ENCODE assay signal across 27 cellular contexts in genomic region chr13:28229522-28229921, GRCh38.
DNase-seq lines count a peak whose midpoint lies in the region; ATAC-seq, FAIRE-seq and TF ChIP-seq lines count a peak whose summit lies in the region.
"Had no signal": no experiment of that assay in that cellular context is flagged by ENCODE, and none has a peak within 500 bp of the region (broad histone marks: within the 10 kb centered on the region; RNA-seq: fewer than 3 reads in every experiment).

No MANE protein-coding gene starts in this region.

- no peak overlapping the region for H3T11ph ChIP-seq in H9 (ENCODE audit: low read length)

- H2BK5ac ChIP-seq in H9 (ENCODE audit: insufficient read length, low read length): no peak overlapping the region
- no peak overlapping the region for H2BK5ac ChIP-seq in neuronal stem cell (ENCODE audit: low read length)

- no peak overlapping the region for H3K56ac ChIP-seq in H9 (ENCODE audit: insufficient read length, low read depth, low read length)

- no peak overlapping the region for H3K18ac ChIP-seq in H9 (ENCODE audit: insufficient read length, low read depth, low read length)
- no peak overlapping the region for H3K18ac ChIP-seq in neuronal stem cell (ENCODE audit: low read length)

- H2BK12ac ChIP-seq in H9 (ENCODE audit: insufficient read length, low read depth, low read length) (no peak overlapping the region), neuronal stem cell (ENCODE audit: low read length) (no peak overlapping the region)

- H2BK15ac ChIP-seq in H9 (ENCODE audit: low read depth, low read length) (no peak overlapping the region), neuronal stem cell (ENCODE audit: low read length) (no peak overlapping the region)

- H3K27me3 ChIP-seq in H9 (ENCODE audit: insufficient read depth, low read length): no peaks in the 10 kb centered on the region
- no peaks in the 10 kb centered on the region for H3K27me3 ChIP-seq in astrocyte (ENCODE audit: insufficient read depth, low read length)
- no peaks in the 10 kb centered on the region for H3K27me3 ChIP-seq in neuronal stem cell (ENCODE audit: control insufficient read depth in 3 of 3, insufficient read depth in 3 of 3, low read depth in 1 of 3, low read length in 3 of 3)
- H3K27me3 ChIP-seq: BLaER1 treated with 17β-estradiol and CSF1 and Interleukin-3, amounts not matched to agents 10 nM and 100 nM had no signal

- H3K4me3 ChIP-seq in astrocyte (ENCODE audit: insufficient read depth, low read depth, low read length) (no peak overlapping the region), neuronal stem cell (ENCODE audit: low read length in 2 of 2) (no peak overlapping the region)
- H3K4me3 ChIP-seq: BLaER1 treated with 17β-estradiol and CSF1 and Interleukin-3, amounts not matched to agents 10 nM and 100 nM had no signal

- H4K91ac ChIP-seq in H9 (ENCODE audit: insufficient read length, low read depth, low read length): no peak overlapping the region
- no peak overlapping the region for H4K91ac ChIP-seq in neuronal stem cell (ENCODE audit: low read depth, low read length, poor library complexity)

- H3K4me1 Mint-ChIP-seq in activated T-cell treated with anti-CD3 and anti-CD28 coated beads, Interleukin-2, amount 50 U/mL, for 24 hours (ENCODE audit: low read depth): peaks cover 8% of the 10 kb centered on the region
- H3K4me1 Mint-ChIP-seq in activated T-cell treated with anti-CD3 and anti-CD28 coated beads, Interleukin-2, amount 50 U/mL, for 4 hours (ENCODE audit: low read depth): peaks cover 4% of the 10 kb centered on the region
- peaks cover 31 to 53% of the 10 kb centered on the region in 2 experiments for H3K4me1 Mint-ChIP-seq in H9
- no peaks in the 10 kb centered on the region for H3K4me1 Mint-ChIP-seq in astrocyte (ENCODE audit: low read depth, unreplicated experiment)
- H3K4me1 Mint-ChIP-seq in mesothelial cell of epicardium: peaks cover 7% of the 10 kb centered on the region

- WGBS in H9 (ENCODE audit: extremely low coverage, insufficient read length, low lambda C conversion rate): no CpG with 5 or more reads among the region's 1 CpG
- no CpG with 5 or more reads among the region's 1 CpG for WGBS in neuronal stem cell (ENCODE audit: extremely low coverage in 2 of 2, insufficient read length in 2 of 2, insufficient replicate concordance in 1 of 2), 2 donors

- H3K27ac ChIP-seq in H9 (ENCODE audit: insufficient read length, low read depth, low read length) (no peak overlapping the region), astrocyte (ENCODE audit: low read depth, low read length) (no peak overlapping the region), neuronal stem cell (replicated peaks; ENCODE audit: low read length) (no peak overlapping the region)
- H3K27ac ChIP-seq: 22Rv1; BLaER1 treated with 17β-estradiol and CSF1 and Interleukin-3, amounts not matched to agents 10 nM and 100 nM; KMS-11 had no signal

- no peak overlapping the region for H3K23ac ChIP-seq in H9 (ENCODE audit: insufficient read length, low read depth, low read length)
- no peak overlapping the region for H3K23ac ChIP-seq in neuronal stem cell (ENCODE audit: low read depth, low read length, poor library complexity)

- H3K4me1 ChIP-seq in H9 (ENCODE audit: insufficient read depth, low read length) (0 out of 2 replicates have a peak, but pooled peaks cover 2% of the 10 kb centered on the region), astrocyte (ENCODE audit: insufficient read depth, low read length) (no peaks in the 10 kb centered on the region), neuronal stem cell (ENCODE audit: control insufficient read depth in 2 of 2, insufficient read depth in 1 of 2, low read depth in 1 of 2, low read length in 2 of 2) (peaks cover 0 to 1% of the 10 kb centered on the region in 2 donors)

- H3K27me3 Mint-ChIP-seq in activated T-cell treated with anti-CD3 and anti-CD28 coated beads, Interleukin-2, amount 50 U/mL, for 24 hours: no peaks in the 10 kb centered on the region
- H3K27me3 Mint-ChIP-seq in activated T-cell treated with anti-CD3 and anti-CD28 coated beads, Interleukin-2, amount 50 U/mL, for 4 hours (ENCODE audit: low read depth): no peaks in the 10 kb centered on the region
- H3K27me3 Mint-ChIP-seq in H9 (ENCODE audit: low read depth) (no peaks in the 10 kb centered on the region), astrocyte (ENCODE audit: low read depth, unreplicated experiment) (no peaks in the 10 kb centered on the region), mesothelial cell of epicardium (ENCODE audit: low read depth) (no peaks in the 10 kb centered on the region)
- H3K27me3 Mint-ChIP-seq: CD8-positive, alpha-beta memory T cell had no signal

- H3K14ac ChIP-seq in H9 (ENCODE audit: insufficient read depth, low read length) (no peak overlapping the region), neuronal stem cell (ENCODE audit: low read length) (no peak overlapping the region)

- H3K36me3 ChIP-seq in astrocyte (ENCODE audit: insufficient read depth, low read length): no peaks in the 10 kb centered on the region
- peaks cover 0 to 30% of the 10 kb centered on the region in 2 donors for H3K36me3 ChIP-seq in neuronal stem cell (replicated peaks in 1 of 2; ENCODE audit: control insufficient read depth in 2 of 2, insufficient read depth in 2 of 2, low read length in 2 of 2)

- no peak overlapping the region for H2BK20ac ChIP-seq in H9 (ENCODE audit: low read depth, low read length, poor library complexity, severe bottlenecking)

- TF ChIP-seq CTCF in H9 (conservative IDR thresholded peaks at IDR 0.05) (no peak), astrocyte (IDR thresholded peaks at IDR 0.05; ENCODE audit: insufficient read depth, low read depth, low read length) (no peak), mesothelial cell of epicardium (IDR thresholded peaks at IDR 0.05; ENCODE audit: unreplicated experiment) (no peak)

- H3K23me2 ChIP-seq in H9 (ENCODE audit: insufficient read length, low read depth, low read length, poor library complexity, severe bottlenecking): no peaks in the 10 kb centered on the region

- peak; percentile 17 for FAIRE-seq in astrocyte (lab: Jason Lieb, UNC)
- FAIRE-seq: GM12892, HTR-8/SVneo had no signal

- no peak overlapping the region for H4K8ac ChIP-seq in H9 (replicated peaks; ENCODE audit: insufficient read length, low read depth, low read length)
- no peak overlapping the region for H4K8ac ChIP-seq in neuronal stem cell (ENCODE audit: low read depth, low read length)

- no peaks in the 10 kb centered on the region for H3K9me3 Mint-ChIP-seq in activated T-cell treated with anti-CD3 and anti-CD28 coated beads, Interleukin-2, amount 50 U/mL, for 24 hours
- H3K9me3 Mint-ChIP-seq in activated T-cell treated with anti-CD3 and anti-CD28 coated beads, Interleukin-2, amount 50 U/mL, for 4 hours: no peaks in the 10 kb centered on the region
- H3K9me3 Mint-ChIP-seq in H9 (no peaks in the 10 kb centered on the region), astrocyte (ENCODE audit: unreplicated experiment) (peaks cover 2% of the 10 kb centered on the region), mesothelial cell of epicardium (no peaks in the 10 kb centered on the region)
- H3K9me3 Mint-ChIP-seq: CD8-positive, alpha-beta memory T cell had no signal

- H2AFZ ChIP-seq in H9 (ENCODE audit: low read length): no peak overlapping the region
- no peak overlapping the region for H2AFZ ChIP-seq in astrocyte (ENCODE audit: low read depth, low read length)
- no peak overlapping the region for H2AFZ ChIP-seq in neuronal stem cell (ENCODE audit: low read length)

- H3K9me3 ChIP-seq in H9 (ENCODE audit: control insufficient read depth, low read depth, low read length): no peaks in the 10 kb centered on the region
- H3K9me3 ChIP-seq in astrocyte (ENCODE audit: insufficient read depth, low read depth, low read length): no peaks in the 10 kb centered on the region
- no peaks in the 10 kb centered on the region for H3K9me3 ChIP-seq in neuronal stem cell (replicated peaks in 1 of 2; ENCODE audit: control insufficient read depth in 2 of 2, insufficient read depth in 1 of 2, low read depth in 1 of 2, low read length in 2 of 2)

- H3K4me3 Mint-ChIP-seq in activated T-cell treated with anti-CD3 and anti-CD28 coated beads, Interleukin-2, amount 50 U/mL, for 24 hours: no peak overlapping the region
- H3K4me3 Mint-ChIP-seq in activated T-cell treated with anti-CD3 and anti-CD28 coated beads, Interleukin-2, amount 50 U/mL, for 4 hours: no peak overlapping the region
- H3K4me3 Mint-ChIP-seq in H9 (no peak overlapping the region), astrocyte (ENCODE audit: unreplicated experiment) (no peak overlapping the region), mesothelial cell of epicardium (no peak overlapping the region)
- H3K4me3 Mint-ChIP-seq: CD8-positive, alpha-beta memory T cell had no signal

- H4K5ac ChIP-seq in H9 (ENCODE audit: insufficient read length, low read depth, low read length): no peak overlapping the region

- H3K4ac ChIP-seq in H9 (ENCODE audit: low read depth, low read length) (no peak overlapping the region), neuronal stem cell (ENCODE audit: low read length) (no peak overlapping the region)

- H3K9ac ChIP-seq in H9 (ENCODE audit: extremely low read depth, insufficient read length, low read length) (no peak overlapping the region), astrocyte (ENCODE audit: low read length) (no peak overlapping the region), neuronal stem cell (ENCODE audit: low read depth, low read length, poor library complexity) (no peak overlapping the region)
- H3K9ac ChIP-seq: BLaER1 treated with 17β-estradiol and CSF1 and Interleukin-3, amounts not matched to agents 10 nM and 100 nM; KMS-11 had no signal

- H3K79me1 ChIP-seq in H9 (ENCODE audit: insufficient read depth, low read depth, low read length, poor library complexity, severe bottlenecking): no peaks in the 10 kb centered on the region
- no peaks in the 10 kb centered on the region for H3K79me1 ChIP-seq in neuronal stem cell (ENCODE audit: low read depth, low read length)

- no peaks in the 10 kb centered on the region for H4K20me1 ChIP-seq in H9 (ENCODE audit: control insufficient read depth, insufficient read depth, insufficient read length)
- H4K20me1 ChIP-seq in astrocyte (ENCODE audit: insufficient read depth, low read length): no peaks in the 10 kb centered on the region

- H2BK120ac ChIP-seq in H9 (ENCODE audit: low read depth, low read length, poor library complexity, severe bottlenecking) (no peak overlapping the region), neuronal stem cell (ENCODE audit: low read depth, low read length) (no peak overlapping the region)

- peak overlapping the region; percentile 32 for H3K27ac Mint-ChIP-seq in activated T-cell treated with anti-CD3 and anti-CD28 coated beads, Interleukin-2, amount 50 U/mL, for 24 hours
- H3K27ac Mint-ChIP-seq in H9: peak overlapping the region; percentile 66 to 99 (median 90); a peak in 6 of 7 replicates
- no peak overlapping the region for H3K27ac Mint-ChIP-seq in astrocyte (ENCODE audit: unreplicated experiment)
- peak overlapping the region; percentile 70 for H3K27ac Mint-ChIP-seq in mesothelial cell of epicardium

- H3K36me3 Mint-ChIP-seq in activated T-cell treated with anti-CD3 and anti-CD28 coated beads, Interleukin-2, amount 50 U/mL, for 24 hours (ENCODE audit: low read depth): peaks cover 69% of the 10 kb centered on the region
- peaks cover 18% of the 10 kb centered on the region for H3K36me3 Mint-ChIP-seq in activated T-cell treated with anti-CD3 and anti-CD28 coated beads, Interleukin-2, amount 50 U/mL, for 4 hours (ENCODE audit: insufficient read depth)
- peaks cover 0 to 9% (median 8%) of the 10 kb centered on the region in 3 experiments; a peak in 3 of 7 replicates for H3K36me3 Mint-ChIP-seq in H9 (ENCODE audit: insufficient read depth in 1 of 3, low read depth in 3 of 3)
- H3K36me3 Mint-ChIP-seq in astrocyte (ENCODE audit: low read depth, unreplicated experiment): peaks cover 5% of the 10 kb centered on the region
- peaks cover 6% of the 10 kb centered on the region for H3K36me3 Mint-ChIP-seq in mesothelial cell of epicardium

- DNase-seq in activated T-cell treated with anti-CD3 and anti-CD28 coated beads, Interleukin-2, amount 50 U/mL, for 24 hours: no peak
- no peak for DNase-seq in activated T-cell treated with anti-CD3 and anti-CD28 coated beads, Interleukin-2, amount 50 U/mL, for 4 hours
- no peak for DNase-seq in H9
- no peak for DNase-seq in astrocyte (ENCODE audit: low read depth)
- no peak for DNase-seq in mesothelial cell of epicardium (ENCODE audit: low spot score in 2 of 2, unreplicated experiment in 2 of 2)
- DNase-seq in neuronal stem cell (ENCODE audit: low spot score): no peak
- DNase-seq: ACHN; Calu3; CD8-positive, alpha-beta memory T cell; H7; IMR-90; NCI-H1105; NCI-H2081; NCI-H2171; NCI-H345; NCI-H524; NCI-H774; SIG-M5 had no signal

- H3K79me2 ChIP-seq in H9 (ENCODE audit: insufficient read depth, low read length): no peaks in the 10 kb centered on the region
- H3K79me2 ChIP-seq in astrocyte (ENCODE audit: insufficient read depth, low read length): no peaks in the 10 kb centered on the region

- H2AK5ac ChIP-seq in H9 (ENCODE audit: insufficient read length, low read length) (no peak overlapping the region), neuronal stem cell (ENCODE audit: low read depth, low read length) (no peak overlapping the region)

- ATAC-seq in activated T-cell treated with anti-CD3 and anti-CD28 coated beads, Interleukin-2, amount 50 U/mL, for 4 hours: no peak
- ATAC-seq in GM21526 (IDR thresholded peaks at IDR 0.05; ENCODE audit: low FRiP score, unreplicated experiment): no peak
- ATAC-seq in GM21515 (IDR thresholded peaks at IDR 0.05; ENCODE audit: unreplicated experiment): no peak
- ATAC-seq: Panc1, SK-N-SH treated with all-trans-retinoic acid at 6 μM for 48 hours had no signal

- H3K4me2 ChIP-seq in H9 (ENCODE audit: insufficient read depth, insufficient read length, low read length): no peak overlapping the region
- H3K4me2 ChIP-seq in astrocyte (ENCODE audit: low read length): no peak overlapping the region
- H3K4me2 ChIP-seq in neuronal stem cell (ENCODE audit: insufficient read depth, low read length, poor library complexity, severe bottlenecking): no peak overlapping the region
- H3K4me2 ChIP-seq: BLaER1 treated with 17β-estradiol and CSF1 and Interleukin-3, amounts not matched to agents 10 nM and 100 nM; KMS-11 had no signal
